In genomic region chr9:136977223-136978072, GRCh38 we compare ENCODE assay signal across 1 cellular context.
TF ChIP-seq lines count a peak whose summit lies in the region.

PTGDS (plus strand) TSS chr9:136977504; CDS start chr9:136977579, 75 bp downstream.

TF ChIP-seq in GM23338, 12 proteins besides CTCF, POLR2A, EP300 and RAD21 (continued from another document):
- no peak for TF ChIP-seq NANOG (IDR thresholded peaks at IDR 0.05; ENCODE audit: borderline replicate concordance)
- TF ChIP-seq CREB1 (CRISPR knock-in tag; IDR thresholded peaks at IDR 0.05; ENCODE audit: low read depth) = no peak
- TF ChIP-seq ETS1 (IDR thresholded peaks at IDR 0.05) = no peak
